11 cellular contexts compared by ENCODE assay signal in genomic region chr1:97505816-97506215, GRCh38.
DNase-seq lines count a peak whose midpoint lies in the region; ATAC-seq lines count a peak whose summit lies in the region.
"Had no signal": no experiment of that assay in that cellular context is flagged by ENCODE, and none has a peak within 500 bp of the region (broad histone marks: within the 10 kb centered on the region; RNA-seq: fewer than 3 reads in every experiment).

No MANE protein-coding gene starts in this region.

- H3K27ac Mint-ChIP-seq in stimulated activated memory B cell treated with anti-CD40 and anti-IgM and Interleukin-4, amounts not matched to agents 10 μg/mL and 1 μg/mL and 100 μg/mL, for 72 hours, result no peak overlapping the region
- H3K27ac Mint-ChIP-seq: nephron had no signal

- H3K4me3 Mint-ChIP-seq in stimulated activated memory B cell treated with anti-CD40 and anti-IgM and Interleukin-4, amounts not matched to agents 10 μg/mL and 1 μg/mL and 100 μg/mL, for 72 hours, result no peak overlapping the region
- H3K4me3 Mint-ChIP-seq: nephron had no signal

- no peaks in the 10 kb centered on the region for H3K27me3 Mint-ChIP-seq in stimulated activated memory B cell treated with anti-CD40 and anti-IgM and Interleukin-4, amounts not matched to agents 10 μg/mL and 1 μg/mL and 100 μg/mL, for 72 hours

- DNase-seq in GM19238 (ENCODE audit: insufficient read length, low spot score), result peak; percentile 7
- no peak for DNase-seq in kidney glomerular epithelial cell (lab: John Stamatoyannopoulos, UW)
- DNase-seq in NCI-H1694 treated with DMSO at 0.1 percent for 48 hours (lab: John Stamatoyannopoulos, UW), result no peak
- no peak for DNase-seq in NCI-H226
- DNase-seq: IMR-90; spleen; stimulated activated naive CD4-positive, alpha-beta T cell had no signal

- no peaks in the 10 kb centered on the region for H3K4me1 Mint-ChIP-seq in stimulated activated memory B cell treated with anti-CD40 and anti-IgM and Interleukin-4, amounts not matched to agents 10 μg/mL and 1 μg/mL and 100 μg/mL, for 72 hours
- H3K4me1 Mint-ChIP-seq: nephron had no signal

- ATAC-seq in GM21786 (IDR thresholded peaks at IDR 0.05; ENCODE audit: unreplicated experiment) (peak; percentile 91), HG03159 (IDR thresholded peaks at IDR 0.05; ENCODE audit: unreplicated experiment) (peak; percentile 97)
- ATAC-seq in stimulated activated memory B cell treated with anti-CD40 and anti-IgM and Interleukin-4, amounts not matched to agents 10 μg/mL and 1 μg/mL and 100 μg/mL, for 72 hours, result peak; percentile 74

- peaks cover 2% of the 10 kb centered on the region for H3K9me3 Mint-ChIP-seq in stimulated activated memory B cell treated with anti-CD40 and anti-IgM and Interleukin-4, amounts not matched to agents 10 μg/mL and 1 μg/mL and 100 μg/mL, for 72 hours

- no peaks in the 10 kb centered on the region for H3K36me3 Mint-ChIP-seq in stimulated activated memory B cell treated with anti-CD40 and anti-IgM and Interleukin-4, amounts not matched to agents 10 μg/mL and 1 μg/mL and 100 μg/mL, for 72 hours
